In genomic region chr20:17664025-17664638, GRCh38 we compare ENCODE assay signal across 13 cellular contexts. TPM values are rescaled to one million over a fixed set of nuclear protein-coding genes. Genes with fewer than 3 reads are reported as not detected.
DNase-seq lines count a peak whose midpoint lies in the region; ATAC-seq and TF ChIP-seq lines count a peak whose summit lies in the region.
"Had no signal": no experiment of that assay in that cellular context is flagged by ENCODE, and none has a peak within 500 bp of the region (broad histone marks: within the 10 kb centered on the region; RNA-seq: fewer than 3 reads in every experiment).

No MANE protein-coding gene starts in this region.

- H4K5ac ChIP-seq in H9 (ENCODE audit: insufficient read length, low read depth, low read length), result no peak overlapping the region

- H3K79me1 ChIP-seq in H9 (ENCODE audit: insufficient read depth, low read depth, low read length, poor library complexity, severe bottlenecking), result peaks cover 7% of the 10 kb centered on the region

- no peak overlapping the region for H2BK15ac ChIP-seq in H9 (ENCODE audit: low read depth, low read length)

- H4K91ac ChIP-seq in H9 (ENCODE audit: insufficient read length, low read depth, low read length), result no peak overlapping the region

- H3K23ac ChIP-seq in H9 (ENCODE audit: insufficient read length, low read depth, low read length), result no peak overlapping the region

- H2BK12ac ChIP-seq in H9 (ENCODE audit: insufficient read length, low read depth, low read length), result no peak overlapping the region

- no peaks in the 10 kb centered on the region for H4K20me1 ChIP-seq in H9 (ENCODE audit: control insufficient read depth, insufficient read depth, insufficient read length)

- H3K36me3 Mint-ChIP-seq in H9 (ENCODE audit: insufficient read depth in 1 of 3, low read depth in 3 of 3), result peaks cover 19 to 26% (median 21%) of the 10 kb centered on the region in 3 experiments
- peaks cover 42% of the 10 kb centered on the region for H3K36me3 Mint-ChIP-seq in T-helper 2 cell treated with Interferon-gamma antibody and Interleukin-4, amounts not matched to agents 5 μg/mL and 100 μg/mL, for 36 hours (ENCODE audit: low read depth)
- H3K36me3 Mint-ChIP-seq in endothelial cell (ENCODE audit: low read depth, unreplicated experiment), result peaks cover 18% of the 10 kb centered on the region
- no peaks in the 10 kb centered on the region for H3K36me3 Mint-ChIP-seq in stimulated activated effector memory CD8-positive, alpha-beta T cell treated with anti-CD3 and anti-CD28 coated beads, Interleukin-12 subunit alpha, Interleukin-12 subunit beta, amount 100 ng/mL, for 72 hours

- H3K79me2 ChIP-seq in H9 (ENCODE audit: insufficient read depth, low read length), result peaks cover 23% of the 10 kb centered on the region; the same call in 1 of the 2 replicates

- no peaks in the 10 kb centered on the region for H3K9me3 ChIP-seq in H9 (ENCODE audit: control insufficient read depth, low read depth, low read length)
- H3K9me3 ChIP-seq: ascending aorta, thoracic aorta had no signal

- no peak overlapping the region for H3K4me2 ChIP-seq in H9 (ENCODE audit: insufficient read depth, insufficient read length, low read length)
- H3K4me2 ChIP-seq: KMS-11 had no signal

- no peak overlapping the region for H3K9ac ChIP-seq in H9 (ENCODE audit: extremely low read depth, insufficient read length, low read length)
- H3K9ac ChIP-seq: KMS-11 had no signal

- peaks cover 2% of the 10 kb centered on the region for H3K4me1 ChIP-seq in H9 (ENCODE audit: insufficient read depth, low read length)

- no peak overlapping the region for H3K56ac ChIP-seq in H9 (ENCODE audit: insufficient read length, low read depth, low read length)

- no peak for DNase-seq in H9
- DNase-seq in T-helper 2 cell treated with Interferon-gamma antibody and Interleukin-4, amounts not matched to agents 5 μg/mL and 100 μg/mL, for 36 hours (ENCODE audit: low spot score), result peak; percentile 25
- no peak for DNase-seq in endothelial cell (ENCODE audit: low spot score)
- no peak for DNase-seq in stimulated activated effector memory CD8-positive, alpha-beta T cell treated with anti-CD3 and anti-CD28 coated beads, Interleukin-12 subunit alpha, Interleukin-12 subunit beta, amount 100 ng/mL, for 72 hours (ENCODE audit: low spot score in 2 of 2)
- no peak for DNase-seq in NCI-H187 treated with DMSO at 0.1 percent for 48 hours (lab: John Stamatoyannopoulos, UW)
- no peak for DNase-seq in kidney glomerular epithelial cell (lab: John Stamatoyannopoulos, UW)
- no peak for DNase-seq in NCI-H1436 treated with DMSO at 0.1 percent for 48 hours (lab: John Stamatoyannopoulos, UW)
- DNase-seq: NCI-H226, RPMI8226 had no signal

- H3K4me3 Mint-ChIP-seq in H9 (no peak overlapping the region; a peak in 1 of 5 replicates), endothelial cell (ENCODE audit: unreplicated experiment) (no peak overlapping the region)
- H3K4me3 Mint-ChIP-seq in T-helper 2 cell treated with Interferon-gamma antibody and Interleukin-4, amounts not matched to agents 5 μg/mL and 100 μg/mL, for 36 hours, result peak overlapping the region; percentile 76
- peak overlapping the region; percentile 19 for H3K4me3 Mint-ChIP-seq in stimulated activated effector memory CD8-positive, alpha-beta T cell treated with anti-CD3 and anti-CD28 coated beads, Interleukin-12 subunit alpha, Interleukin-12 subunit beta, amount 100 ng/mL, for 72 hours

- H2AK5ac ChIP-seq in H9 (ENCODE audit: insufficient read length, low read length), result no peak overlapping the region

- H3K9me3 Mint-ChIP-seq in H9 (peaks cover 0 to 10% of the 10 kb centered on the region in 2 experiments; a peak in 4 of 5 replicates), endothelial cell (ENCODE audit: unreplicated experiment) (no peaks in the 10 kb centered on the region)
- no peaks in the 10 kb centered on the region for H3K9me3 Mint-ChIP-seq in T-helper 2 cell treated with Interferon-gamma antibody and Interleukin-4, amounts not matched to agents 5 μg/mL and 100 μg/mL, for 36 hours
- H3K9me3 Mint-ChIP-seq in stimulated activated effector memory CD8-positive, alpha-beta T cell treated with anti-CD3 and anti-CD28 coated beads, Interleukin-12 subunit alpha, Interleukin-12 subunit beta, amount 100 ng/mL, for 72 hours, result no peaks in the 10 kb centered on the region

- TF ChIP-seq CTCF in H9 (conservative IDR thresholded peaks at IDR 0.05), result no peak
- TF ChIP-seq CTCF in endothelial cell (IDR thresholded peaks at IDR 0.05; ENCODE audit: unreplicated experiment), result no peak

- H3K27me3 Mint-ChIP-seq in H9 (ENCODE audit: low read depth), result no peaks in the 10 kb centered on the region; the same call in 1 of the 2 replicates
- H3K27me3 Mint-ChIP-seq in T-helper 2 cell treated with Interferon-gamma antibody and Interleukin-4, amounts not matched to agents 5 μg/mL and 100 μg/mL, for 36 hours (ENCODE audit: low read depth), result no peaks in the 10 kb centered on the region
- H3K27me3 Mint-ChIP-seq in endothelial cell (ENCODE audit: unreplicated experiment), result no peaks in the 10 kb centered on the region

- H2BK20ac ChIP-seq in H9 (ENCODE audit: low read depth, low read length, poor library complexity, severe bottlenecking), result no peak overlapping the region

- H3K23me2 ChIP-seq in H9 (ENCODE audit: insufficient read length, low read depth, low read length, poor library complexity, severe bottlenecking), result no peaks in the 10 kb centered on the region

- WGBS in H9 (ENCODE audit: extremely low coverage, insufficient read length, low lambda C conversion rate), result no CpG with 5 or more reads among the region's 11 CpGs

- H4K8ac ChIP-seq in H9 (replicated peaks; ENCODE audit: insufficient read length, low read depth, low read length), result no peak overlapping the region

- peak; percentile 78 for ATAC-seq in stimulated activated effector memory CD8-positive, alpha-beta T cell treated with anti-CD3 and anti-CD28 coated beads, Interleukin-12 subunit alpha, Interleukin-12 subunit beta, amount 100 ng/mL, for 72 hours

- no peak overlapping the region for H3K4ac ChIP-seq in H9 (ENCODE audit: low read depth, low read length)

- no peak overlapping the region for H3K18ac ChIP-seq in H9 (ENCODE audit: insufficient read length, low read depth, low read length)

- no peak overlapping the region for H3K14ac ChIP-seq in H9 (ENCODE audit: insufficient read depth, low read length)

- H2BK120ac ChIP-seq in H9 (ENCODE audit: low read depth, low read length, poor library complexity, severe bottlenecking), result no peak overlapping the region

- H3T11ph ChIP-seq in H9 (ENCODE audit: low read length), result no peak overlapping the region

- H2AFZ ChIP-seq in H9 (ENCODE audit: low read length), result no peak overlapping the region

- H3K4me1 Mint-ChIP-seq in H9 (peaks cover 19 to 30% of the 10 kb centered on the region in 2 experiments), endothelial cell (ENCODE audit: unreplicated experiment) (peaks cover 47% of the 10 kb centered on the region)
- H3K4me1 Mint-ChIP-seq in T-helper 2 cell treated with Interferon-gamma antibody and Interleukin-4, amounts not matched to agents 5 μg/mL and 100 μg/mL, for 36 hours (ENCODE audit: low read depth), result peaks cover 56% of the 10 kb centered on the region
- peaks cover 51% of the 10 kb centered on the region for H3K4me1 Mint-ChIP-seq in stimulated activated effector memory CD8-positive, alpha-beta T cell treated with anti-CD3 and anti-CD28 coated beads, Interleukin-12 subunit alpha, Interleukin-12 subunit beta, amount 100 ng/mL, for 72 hours

- H3K27ac Mint-ChIP-seq in H9, result peak overlapping the region; percentile 55 to 91 (median 72)
- peak overlapping the region; percentile 77 for H3K27ac Mint-ChIP-seq in T-helper 2 cell treated with Interferon-gamma antibody and Interleukin-4, amounts not matched to agents 5 μg/mL and 100 μg/mL, for 36 hours
- peak overlapping the region; percentile 52 for H3K27ac Mint-ChIP-seq in endothelial cell (ENCODE audit: unreplicated experiment)
- no peak overlapping the region for H3K27ac Mint-ChIP-seq in stimulated activated effector memory CD8-positive, alpha-beta T cell treated with anti-CD3 and anti-CD28 coated beads, Interleukin-12 subunit alpha, Interleukin-12 subunit beta, amount 100 ng/mL, for 72 hours

- no peaks in the 10 kb centered on the region for H3K27me3 ChIP-seq in H9 (ENCODE audit: insufficient read depth, low read length)
- H3K27me3 ChIP-seq: ascending aorta had no signal

- no peak overlapping the region for H3K27ac ChIP-seq in H9 (ENCODE audit: insufficient read length, low read depth, low read length)
- H3K27ac ChIP-seq: KMS-11, thoracic aorta had no signal

- no peak overlapping the region for H2BK5ac ChIP-seq in H9 (ENCODE audit: insufficient read length, low read length)

RNA-seq across cellular contexts. Expression of gene RRBP1, which starts 17.9 kb away (rescaled TPM):
- total RNA-seq in H9 (2021), result 89.8 and 97.8 TPM in 2 replicates
- total RNA-seq in endothelial cell (ENCODE audit: unreplicated experiment), result 179 TPM

RNA-seq across cellular contexts. Expression of gene BANF2, which starts 35.6 kb away (rescaled TPM):
- not detected in 2 replicates for total RNA-seq in H9 (2021)
- not detected for total RNA-seq in endothelial cell (ENCODE audit: unreplicated experiment)
- total RNA-seq: ascending aorta, epithelial cell of proximal tubule, thoracic aorta had no signal

Comparison
In these comparisons a context has a peak if more than half of its experiments do, and no peak if none do; other contexts are left out.
1. H3K4me3 Mint-ChIP-seq: peak in T-helper 2 cell treated with Interferon-gamma antibody and Interleukin-4, amounts not matched to agents 5 μg/mL and 100 μg/mL, for 36 hours (single experiment) and stimulated activated effector memory CD8-positive, alpha-beta T cell treated with anti-CD3 and anti-CD28 coated beads, Interleukin-12 subunit alpha, Interleukin-12 subunit beta, amount 100 ng/mL, for 72 hours (single experiment); none in H9 (0 of 2) and endothelial cell (single experiment).